ENCODE assay signal across 9 cellular contexts in the genomic region with DNA sequence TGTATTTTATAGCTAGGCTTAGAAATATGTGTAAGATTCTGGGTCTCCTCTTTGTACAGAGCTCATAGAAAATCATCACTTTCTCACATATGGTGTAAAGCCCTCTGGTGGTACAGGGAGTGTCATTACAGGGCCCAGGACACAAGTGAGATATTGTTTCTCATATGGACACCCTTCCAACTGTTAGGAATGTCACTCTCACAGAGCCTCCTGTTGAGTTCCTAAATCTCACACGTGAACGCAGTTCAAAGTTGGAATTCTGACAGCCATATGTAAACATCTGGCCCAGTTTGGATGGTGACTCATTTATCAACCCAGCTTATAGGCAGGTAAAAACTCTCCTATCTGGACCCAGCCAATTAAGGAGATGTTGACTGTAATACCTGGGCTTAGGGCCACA. TPM values are rescaled to one million over a fixed set of nuclear protein-coding genes. Genes with fewer than 3 reads are reported as not detected.
DNase-seq lines count a peak whose midpoint lies in the region; ATAC-seq and TF ChIP-seq lines count a peak whose summit lies in the region.
"Had no signal": no experiment of that assay in that cellular context is flagged by ENCODE, and none has a peak within 500 bp of the region (broad histone marks: within the 10 kb centered on the region; RNA-seq: fewer than 3 reads in every experiment).

No MANE protein-coding gene starts in this region.

- H3K36me3 Mint-ChIP-seq in stimulated activated memory B cell treated with anti-CD40 and anti-IgM and Interleukin-4, amounts not matched to agents 10 μg/mL and 1 μg/mL and 100 μg/mL, for 72 hours: no peaks in the 10 kb centered on the region

- no peak for ATAC-seq in stimulated activated memory B cell treated with anti-CD40 and anti-IgM and Interleukin-4, amounts not matched to agents 10 μg/mL and 1 μg/mL and 100 μg/mL, for 72 hours
- ATAC-seq in HG02588 (IDR thresholded peaks at IDR 0.05; ENCODE audit: unreplicated experiment): no peak

- no peaks in the 10 kb centered on the region for H3K36me3 ChIP-seq in mammary epithelial cell (ENCODE audit: insufficient read depth, low read length)

- no peaks in the 10 kb centered on the region for H3K27me3 Mint-ChIP-seq in stimulated activated memory B cell treated with anti-CD40 and anti-IgM and Interleukin-4, amounts not matched to agents 10 μg/mL and 1 μg/mL and 100 μg/mL, for 72 hours
- H3K27me3 Mint-ChIP-seq: dendritic cell treated with granulocyte-macrophage colony-stimulating factor and Interleukin-4, amounts not matched to agents 40 ng/mL and 50 ng/mL, for 4 days had no signal

- no peak overlapping the region for H3K9ac ChIP-seq in mammary epithelial cell (ENCODE audit: insufficient read depth, low read length)

- no peak overlapping the region for H3K4me2 ChIP-seq in mammary epithelial cell (ENCODE audit: insufficient read depth, low read depth, low read length)

- no peak overlapping the region for H3K4me3 ChIP-seq in mammary epithelial cell (replicated peaks in 1 of 3; ENCODE audit: insufficient read depth in 1 of 3, low read depth in 2 of 3, low read length in 3 of 3)

- no peaks in the 10 kb centered on the region for H3K4me1 ChIP-seq in mammary epithelial cell (ENCODE audit: insufficient read depth, low read length)

- peaks cover 8% of the 10 kb centered on the region for H3K4me1 Mint-ChIP-seq in stimulated activated memory B cell treated with anti-CD40 and anti-IgM and Interleukin-4, amounts not matched to agents 10 μg/mL and 1 μg/mL and 100 μg/mL, for 72 hours

- no peaks in the 10 kb centered on the region for H3K27me3 ChIP-seq in mammary epithelial cell (ENCODE audit: insufficient read depth, low read length)

- H3K79me2 ChIP-seq in mammary epithelial cell (ENCODE audit: insufficient read depth, low read length): no peaks in the 10 kb centered on the region

- intact Hi-C loops in mammary epithelial cell (cut with micrococcal nuclease): no loop called here

- dilution Hi-C loops in mammary epithelial cell (cut with HindIII; ENCODE audit: low sequenced_read_pairs): no loop called here

- H4K20me1 ChIP-seq in mammary epithelial cell (ENCODE audit: insufficient read depth, low read length): no peaks in the 10 kb centered on the region

- H3K9me3 ChIP-seq in mammary epithelial cell (replicated peaks; ENCODE audit: insufficient read depth, low read length): peaks cover 8% of the 10 kb centered on the region

- no peaks in the 10 kb centered on the region for H3K9me3 Mint-ChIP-seq in stimulated activated memory B cell treated with anti-CD40 and anti-IgM and Interleukin-4, amounts not matched to agents 10 μg/mL and 1 μg/mL and 100 μg/mL, for 72 hours
- H3K9me3 Mint-ChIP-seq: dendritic cell treated with granulocyte-macrophage colony-stimulating factor and Interleukin-4, amounts not matched to agents 40 ng/mL and 50 ng/mL, for 4 days had no signal

- in situ Hi-C loops in mammary epithelial cell (cut with MboI; ENCODE audit: low sequenced_read_pairs in 2 of 2): no loop called here

- BruUV-seq in mammary epithelial cell (replicated peaks; lab: Mats Ljungman, UMichigan): no TSS peak

- peak; percentile 33 to 53 for TF ChIP-seq CTCF in mammary epithelial cell (conservative IDR thresholded peaks at IDR 0.05 in 1 of 2, IDR thresholded peaks at IDR 0.05 in 1 of 2; ENCODE audit: extremely low read depth in 1 of 2, insufficient read depth in 1 of 2, low read depth in 1 of 2, low read length in 2 of 2)

- H2AFZ ChIP-seq in mammary epithelial cell (ENCODE audit: low read depth, low read length): no peak overlapping the region

- 7% methylated on average over 2 of the region's 2 CpGs for WGBS in mammary epithelial cell (ENCODE audit: low coverage, missing lambda C conversion rate)

- H3K27ac ChIP-seq in mammary epithelial cell (ENCODE audit: insufficient read depth, low read depth, low read length): no peak overlapping the region

- H3K4me3 Mint-ChIP-seq in stimulated activated memory B cell treated with anti-CD40 and anti-IgM and Interleukin-4, amounts not matched to agents 10 μg/mL and 1 μg/mL and 100 μg/mL, for 72 hours: no peak overlapping the region
- H3K4me3 Mint-ChIP-seq: dendritic cell treated with granulocyte-macrophage colony-stimulating factor and Interleukin-4, amounts not matched to agents 40 ng/mL and 50 ng/mL, for 4 days had no signal

- CTCF ChIA-PET in mammary epithelial cell (lab: Charles Lee; ENCODE audit: low non-redundant PET): interaction anchor here (0.8 kb wide), 1 partner anchor 182 kb away, joined by 5 read pairs; no protein-coding TSS in a partner anchor

- H3K27ac Mint-ChIP-seq in stimulated activated memory B cell treated with anti-CD40 and anti-IgM and Interleukin-4, amounts not matched to agents 10 μg/mL and 1 μg/mL and 100 μg/mL, for 72 hours: no peak overlapping the region
- H3K27ac Mint-ChIP-seq: dendritic cell treated with granulocyte-macrophage colony-stimulating factor and Interleukin-4, amounts not matched to agents 40 ng/mL and 50 ng/mL, for 4 days had no signal

- DNase-seq in DMS 273 (lab: John Stamatoyannopoulos, UW; ENCODE audit: unreplicated experiment) (peak; percentile 74), DMS 273 treated with DMSO at 0.1 percent for 48 hours (lab: John Stamatoyannopoulos, UW) (no peak), MV-4-11 (lab: John Stamatoyannopoulos, UW) (peak; percentile 26), mammary epithelial cell (no peak), pons (ENCODE audit: low spot score) (peak; percentile 26), cortex of kidney (lab: John Stamatoyannopoulos, UW) (no peak)

RNA-seq across cellular contexts. Expression of a gene that starts 35.4 kb away (rescaled TPM):
- 1 to 10 TPM; 5.3 to 6.4 TPM for total RNA-seq in mammary epithelial cell
- polyA plus RNA-seq in mammary epithelial cell: 2.0 TPM
- polyA minus RNA-seq in mammary epithelial cell: 19.0 TPM

Comparison
In these comparisons a context has a peak if more than half of its experiments do, and no peak if none do; other contexts are left out.
1. DNase-seq: peak in DMS 273 (single experiment), MV-4-11 (single experiment) and pons (single experiment); none in DMS 273 treated with DMSO at 0.1 percent for 48 hours (single experiment), mammary epithelial cell (single experiment) and cortex of kidney (single experiment).